27 cellular contexts compared by ENCODE assay signal in the genomic region with DNA sequence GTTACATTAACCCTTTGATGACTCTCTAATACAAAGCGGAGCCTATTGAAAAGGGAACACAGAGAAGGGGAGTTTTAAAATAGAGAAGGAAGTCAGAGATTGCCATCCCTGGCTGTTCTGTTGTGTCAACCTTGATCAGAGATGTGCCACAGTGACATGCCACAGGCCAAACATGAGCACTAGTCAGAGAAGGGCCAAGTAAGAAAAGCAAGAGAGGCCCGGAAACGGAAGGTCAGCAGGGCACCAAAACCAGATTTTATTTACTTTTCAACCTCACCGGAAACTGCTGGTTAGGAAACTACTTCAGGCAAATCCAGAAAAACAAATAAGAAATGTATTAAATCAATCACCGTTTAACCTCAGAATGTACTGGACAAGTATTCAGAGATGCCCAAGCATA.
DNase-seq lines count a peak whose midpoint lies in the region; ATAC-seq and TF ChIP-seq lines count a peak whose summit lies in the region.
"Had no signal": no experiment of that assay in that cellular context is flagged by ENCODE, and none has a peak within 500 bp of the region (broad histone marks: within the 10 kb centered on the region; RNA-seq: fewer than 3 reads in every experiment).

No MANE protein-coding gene starts in this region.

- H3K27ac Mint-ChIP-seq in HFFc6: peak overlapping the region; percentile 16
- H3K27ac Mint-ChIP-seq: activated T-cell treated with anti-CD3 and anti-CD28 coated beads, Interleukin-2, amount 50 U/mL, for 24 hours; natural killer cell treated with Interleukin-12 subunit alpha and Interleukin-12 subunit beta and Interleukin-15 and Interleukin-18, amount 100 ng/mL, for 72 hours; stimulated activated naive B cell treated with anti-CD40 and anti-IgM and Interleukin-4, amounts not matched to agents 10 μg/mL and 1 μg/mL and 100 μg/mL, for 72 hours; T-helper 1 cell treated with Interleukin-12 subunit alpha and Interleukin-12 subunit beta and Interleukin-4 antibody, amounts not matched to agents 30 μg/mL and 1 μg/mL, for 36 hours had no signal

- H3K9me2 ChIP-seq in SK-N-SH: no peaks in the 10 kb centered on the region

- peak in 1 of 2 experiments; percentile 17; a peak in 1 of 4 replicates for TF ChIP-seq EP300 in SK-N-SH (IDR thresholded peaks at IDR 0.05; ENCODE audit: borderline replicate concordance in 1 of 2, low read depth in 1 of 2, low read length in 1 of 2)

- TF ChIP-seq RAD21 in SK-N-SH (IDR thresholded peaks at IDR 0.05; ENCODE audit: low read length): no peak

- H3K4me3 ChIP-seq in SK-N-SH (ENCODE audit: low read depth in 2 of 2, low read length in 1 of 2) (no peak overlapping the region), fibroblast of villous mesenchyme (ENCODE audit: low read depth, low read length) (no peak overlapping the region)
- H3K4me3 ChIP-seq: dorsolateral prefrontal cortex, gastrocnemius medialis, lung, mucosa of descending colon, SJSA1, suprapubic skin, upper lobe of left lung had no signal

- DNase-seq in HFFc6 (no peak), SK-N-SH (no peak), fibroblast of villous mesenchyme (ENCODE audit: low read depth) (peak; percentile 27), renal cortical epithelial cell (ENCODE audit: low read depth) (peak; percentile 37), activated gamma-delta T cell (lab: John Stamatoyannopoulos, UW) (no peak)
- DNase-seq: activated gamma-delta T cell treated with Interleukin-2 at 50 U/mL for 16 hours; activated T-cell treated with anti-CD3 and anti-CD28 coated beads, Interleukin-2, amount 50 U/mL, for 24 hours; C1 segment of cervical spinal cord; COR-L47; dorsolateral prefrontal cortex; gastrocnemius medialis; Karpas-422; kidney glomerular epithelial cell; mucosa of descending colon; NCI-H1417 treated with DMSO at 0.1 percent for 48 hours; NCI-H82; stimulated activated naive B cell treated with anti-CD40 and anti-IgM and Interleukin-4, amounts not matched to agents 10 μg/mL and 1 μg/mL and 100 μg/mL, for 72 hours; upper lobe of left lung had no signal

- no peaks in the 10 kb centered on the region for H3K27me3 ChIP-seq in SK-N-SH (ENCODE audit: insufficient read depth)
- H3K27me3 ChIP-seq: dorsolateral prefrontal cortex, gastrocnemius medialis, SJSA1, suprapubic skin, upper lobe of left lung had no signal

- no peak overlapping the region for H2AFZ ChIP-seq in SK-N-SH (ENCODE audit: low read depth)

- no peaks in the 10 kb centered on the region; the same call in 1 of the 2 replicates for H3K9me3 ChIP-seq in SK-N-SH
- H3K9me3 ChIP-seq: gastrocnemius medialis, mucosa of descending colon, SJSA1, suprapubic skin, upper lobe of left lung had no signal

- 44% methylated on average over 5 of the region's 5 CpGs for WGBS in SK-N-SH (ENCODE audit: low lambda C conversion rate)

- peaks cover 55 to 82% of the 10 kb centered on the region in 2 experiments for H3K36me3 ChIP-seq in SK-N-SH (replicated peaks in 1 of 2; ENCODE audit: control insufficient read depth in 1 of 2, insufficient read depth in 2 of 2, low read length in 1 of 2)
- H3K36me3 ChIP-seq: gastrocnemius medialis had no signal

- no peaks in the 10 kb centered on the region for H4K20me1 ChIP-seq in SK-N-SH (ENCODE audit: insufficient read depth)

- H3K27ac ChIP-seq in SK-N-SH (ENCODE audit: low read depth in 2 of 2, low read length in 1 of 2): peak overlapping the region; percentile 48 to 90; a peak in 3 of 4 replicates
- H3K27ac ChIP-seq: gastrocnemius medialis, RWPE1, SJSA1, suprapubic skin, upper lobe of left lung had no signal

- no peaks in the 10 kb centered on the region for H3K9me3 Mint-ChIP-seq in HFFc6
- H3K9me3 Mint-ChIP-seq: activated T-cell treated with anti-CD3 and anti-CD28 coated beads, Interleukin-2, amount 50 U/mL, for 24 hours; central memory CD8-positive, alpha-beta T cell; natural killer cell treated with Interleukin-12 subunit alpha and Interleukin-12 subunit beta and Interleukin-15 and Interleukin-18, amount 100 ng/mL, for 72 hours; stimulated activated naive B cell treated with anti-CD40 and anti-IgM and Interleukin-4, amounts not matched to agents 10 μg/mL and 1 μg/mL and 100 μg/mL, for 72 hours; T-helper 1 cell treated with Interleukin-12 subunit alpha and Interleukin-12 subunit beta and Interleukin-4 antibody, amounts not matched to agents 30 μg/mL and 1 μg/mL, for 36 hours had no signal

- H3K27me3 Mint-ChIP-seq in HFFc6 (ENCODE audit: insufficient read depth): peaks cover 5% of the 10 kb centered on the region; the same call in 1 of the 2 replicates
- H3K27me3 Mint-ChIP-seq: activated T-cell treated with anti-CD3 and anti-CD28 coated beads, Interleukin-2, amount 50 U/mL, for 24 hours; central memory CD8-positive, alpha-beta T cell; natural killer cell treated with Interleukin-12 subunit alpha and Interleukin-12 subunit beta and Interleukin-15 and Interleukin-18, amount 100 ng/mL, for 72 hours; stimulated activated naive B cell treated with anti-CD40 and anti-IgM and Interleukin-4, amounts not matched to agents 10 μg/mL and 1 μg/mL and 100 μg/mL, for 72 hours had no signal

- TF ChIP-seq CTCF in HFFc6 (IDR thresholded peaks at IDR 0.05): no peak
- TF ChIP-seq CTCF in SK-N-SH (IDR thresholded peaks at IDR 0.05): no peak
- no peak for TF ChIP-seq CTCF in fibroblast of villous mesenchyme (IDR thresholded peaks at IDR 0.05; ENCODE audit: insufficient read depth, low read depth, low read length)

- H3K4me1 ChIP-seq in SK-N-SH (ENCODE audit: control insufficient read depth in 1 of 2, insufficient read depth in 2 of 2, low read depth in 1 of 2, low read length in 1 of 2): peaks cover 6 to 12% of the 10 kb centered on the region in 2 experiments; a peak in 3 of 4 replicates
- H3K4me1 ChIP-seq: gastrocnemius medialis, suprapubic skin, upper lobe of left lung had no signal

- peaks cover 11% of the 10 kb centered on the region for H3F3A ChIP-seq in SK-N-SH (replicated peaks; ENCODE audit: insufficient read depth)

- H3K36me3 Mint-ChIP-seq in HFFc6 (ENCODE audit: low read depth): peaks cover 78% of the 10 kb centered on the region
- H3K36me3 Mint-ChIP-seq: natural killer cell treated with Interleukin-12 subunit alpha and Interleukin-12 subunit beta and Interleukin-15 and Interleukin-18, amount 100 ng/mL, for 72 hours had no signal

- no peak overlapping the region for H3K9ac ChIP-seq in SK-N-SH

- CTCF ChIA-PET in SK-N-SH (lab: Yijun Ruan, JAX): no interaction called here

- POLR2A ChIA-PET in SK-N-SH (lab: Yijun Ruan, JAX): no interaction called here

- ATAC-seq in HG03439 (IDR thresholded peaks at IDR 0.05; ENCODE audit: unreplicated experiment) (no peak), HG03469 (IDR thresholded peaks at IDR 0.05; ENCODE audit: unreplicated experiment) (no peak)
- ATAC-seq: gastrocnemius medialis; mucosa of descending colon; natural killer cell treated with Interleukin-12 subunit alpha and Interleukin-12 subunit beta and Interleukin-15 and Interleukin-18, amount 100 ng/mL, for 72 hours; stimulated activated naive B cell treated with anti-CD40 and anti-IgM and Interleukin-4, amounts not matched to agents 10 μg/mL and 1 μg/mL and 100 μg/mL, for 72 hours had no signal

- peaks cover 52% of the 10 kb centered on the region for H3K4me1 Mint-ChIP-seq in HFFc6 (ENCODE audit: low read depth)
- H3K4me1 Mint-ChIP-seq: central memory CD8-positive, alpha-beta T cell; stimulated activated naive B cell treated with anti-CD40 and anti-IgM and Interleukin-4, amounts not matched to agents 10 μg/mL and 1 μg/mL and 100 μg/mL, for 72 hours had no signal

- peaks cover 10% of the 10 kb centered on the region; the same call in 1 of the 2 replicates for H3K79me2 ChIP-seq in SK-N-SH (ENCODE audit: insufficient read depth)

- peak overlapping the region; percentile 34; the same call in 1 of the 2 replicates for H3K4me2 ChIP-seq in SK-N-SH

- H3K4me3 Mint-ChIP-seq in HFFc6: no peak overlapping the region
- H3K4me3 Mint-ChIP-seq: activated T-cell treated with anti-CD3 and anti-CD28 coated beads, Interleukin-2, amount 50 U/mL, for 24 hours; central memory CD8-positive, alpha-beta T cell; natural killer cell treated with Interleukin-12 subunit alpha and Interleukin-12 subunit beta and Interleukin-15 and Interleukin-18, amount 100 ng/mL, for 72 hours; stimulated activated naive B cell treated with anti-CD40 and anti-IgM and Interleukin-4, amounts not matched to agents 10 μg/mL and 1 μg/mL and 100 μg/mL, for 72 hours; T-helper 1 cell treated with Interleukin-12 subunit alpha and Interleukin-12 subunit beta and Interleukin-4 antibody, amounts not matched to agents 30 μg/mL and 1 μg/mL, for 36 hours had no signal

TF ChIP-seq in SK-N-SH, 30 proteins besides CTCF, POLR2A, EP300 and RAD21:
- TF ChIP-seq, protein P1, sequence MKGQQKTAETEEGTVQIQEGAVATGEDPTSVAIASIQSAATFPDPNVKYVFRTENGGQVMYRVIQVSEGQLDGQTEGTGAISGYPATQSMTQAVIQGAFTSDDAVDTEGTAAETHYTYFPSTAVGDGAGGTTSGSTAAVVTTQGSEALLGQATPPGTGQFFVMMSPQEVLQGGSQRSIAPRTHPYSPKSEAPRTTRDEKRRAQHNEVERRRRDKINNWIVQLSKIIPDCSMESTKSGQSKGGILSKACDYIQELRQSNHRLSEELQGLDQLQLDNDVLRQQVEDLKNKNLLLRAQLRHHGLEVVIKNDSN (IDR thresholded peaks at IDR 0.05; ENCODE audit: borderline replicate concordance, low read depth): no peak
- TF ChIP-seq TCF12 (IDR thresholded peaks at IDR 0.05): peak; percentile 83
- peak; percentile 40; the same call in 1 of the 2 replicates for TF ChIP-seq RXRA (IDR thresholded peaks at IDR 0.05; ENCODE audit: borderline replicate concordance, low read depth)
- TF ChIP-seq, protein P2, sequence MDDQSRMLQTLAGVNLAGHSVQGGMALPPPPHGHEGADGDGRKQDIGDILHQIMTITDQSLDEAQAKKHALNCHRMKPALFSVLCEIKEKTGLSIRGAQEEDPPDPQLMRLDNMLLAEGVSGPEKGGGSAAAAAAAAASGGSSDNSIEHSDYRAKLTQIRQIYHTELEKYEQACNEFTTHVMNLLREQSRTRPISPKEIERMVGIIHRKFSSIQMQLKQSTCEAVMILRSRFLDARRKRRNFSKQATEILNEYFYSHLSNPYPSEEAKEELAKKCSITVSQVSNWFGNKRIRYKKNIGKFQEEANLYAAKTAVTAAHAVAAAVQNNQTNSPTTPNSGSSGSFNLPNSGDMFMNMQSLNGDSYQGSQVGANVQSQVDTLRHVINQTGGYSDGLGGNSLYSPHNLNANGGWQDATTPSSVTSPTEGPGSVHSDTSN (IDR thresholded peaks at IDR 0.05): peak; percentile 72
TF ChIP-seq in SK-N-SH: peak in this region for 3.

Comparison
In these comparisons a context has a peak if more than half of its experiments do, and no peak if none do; other contexts are left out.
1. DNase-seq: peak in fibroblast of villous mesenchyme (single experiment) and renal cortical epithelial cell (single experiment); none in HFFc6 (single experiment), SK-N-SH (single experiment) and activated gamma-delta T cell (single experiment).